8 cellular contexts compared by ENCODE assay signal in genomic region chr1:23343246-23344110, GRCh38. TPM values are rescaled to one million over a fixed set of nuclear protein-coding genes. Genes with fewer than 3 reads are reported as not detected.
DNase-seq lines count a peak whose midpoint lies in the region; TF ChIP-seq lines count a peak whose summit lies in the region.

No MANE protein-coding gene starts in this region.

- H3K9me2 ChIP-seq in neural cell (ENCODE audit: insufficient read depth, low read length), result no peaks in the 10 kb centered on the region

- no peak overlapping the region for H2AFZ ChIP-seq in fibroblast of lung (ENCODE audit: low read length)
- H2AFZ ChIP-seq in neural cell (ENCODE audit: low read depth, low read length), result no peak overlapping the region

- peaks cover 51% of the 10 kb centered on the region for H3K36me3 Mint-ChIP-seq in activated T-cell treated with anti-CD3 and anti-CD28 coated beads, Interleukin-2, amount 50 U/mL, for 24 hours (ENCODE audit: low read depth)

- H4K20me1 ChIP-seq in fibroblast of lung (ENCODE audit: control insufficient read depth, extremely low read depth, insufficient read depth, low read length) (peaks cover 3% of the 10 kb centered on the region), neural cell (ENCODE audit: insufficient read depth) (peaks cover 39% of the 10 kb centered on the region)

- H3K9ac ChIP-seq in fibroblast of lung (ENCODE audit: insufficient read depth, low read length), result peak overlapping the region; percentile 93
- peak overlapping the region; percentile 98 for H3K9ac ChIP-seq in neural cell (ENCODE audit: low read length)

- H3F3A ChIP-seq in neural cell (ENCODE audit: insufficient read depth, low read length, poor library complexity, severe bottlenecking), result no peaks in the 10 kb centered on the region

- TF ChIP-seq RAD21 in neural cell (conservative IDR thresholded peaks at IDR 0.05), result no peak

- no peak for TF ChIP-seq CTCF in HFF-Myc (IDR thresholded peaks at IDR 0.05; ENCODE audit: low read depth, low read length, missing control alignments)
- TF ChIP-seq CTCF in fibroblast of lung (conservative IDR thresholded peaks at IDR 0.05 in 1 of 2, IDR thresholded peaks at IDR 0.05 in 1 of 2; ENCODE audit: low read depth in 1 of 2, low read length in 2 of 2), result no peak
- no peak for TF ChIP-seq CTCF in neural cell (IDR thresholded peaks at IDR 0.05; ENCODE audit: poor library complexity, severe bottlenecking)

- H3K4me3 Mint-ChIP-seq in activated T-cell treated with anti-CD3 and anti-CD28 coated beads, Interleukin-2, amount 50 U/mL, for 24 hours, result peak overlapping the region; percentile 83

- H3K4me2 ChIP-seq in fibroblast of lung (ENCODE audit: extremely low read depth, insufficient read depth, low read length), result peak overlapping the region; percentile 98
- H3K4me2 ChIP-seq in neural cell (ENCODE audit: low read length), result peak overlapping the region; percentile 70

- H3K27ac ChIP-seq in fibroblast of lung (ENCODE audit: insufficient read depth, low read length), result peak overlapping the region; percentile 86
- H3K27ac ChIP-seq in neural cell (ENCODE audit: low read length), result peak overlapping the region; percentile 85
- peak overlapping the region; percentile 27 for H3K27ac ChIP-seq in temporal lobe (ENCODE audit: low read depth, low read length)

- H3K27me3 ChIP-seq in fibroblast of lung (ENCODE audit: control insufficient read depth, insufficient read depth, low read length) (no peaks in the 10 kb centered on the region), neural cell (ENCODE audit: insufficient read depth, low read depth, low read length) (no peaks in the 10 kb centered on the region)

- H3K79me2 ChIP-seq in fibroblast of lung (ENCODE audit: control insufficient read depth, insufficient read depth, low read length), result peaks cover 52% of the 10 kb centered on the region
- H3K79me2 ChIP-seq in neural cell (replicated peaks; ENCODE audit: insufficient read depth, low read length), result peaks cover 54% of the 10 kb centered on the region

- peak; percentile 81 for DNase-seq in DMS53 (lab: John Stamatoyannopoulos, UW)
- no peak for DNase-seq in DMS53 treated with DMSO at 0.1 percent for 48 hours (lab: John Stamatoyannopoulos, UW; ENCODE audit: unreplicated experiment)
- DNase-seq in HFF-Myc (ENCODE audit: extremely low read depth, low read depth), result no peak
- DNase-seq in NCI-H446 (lab: John Stamatoyannopoulos, UW), result peak; percentile 22 to 48
- DNase-seq in activated T-cell treated with anti-CD3 and anti-CD28 coated beads, Interleukin-2, amount 50 U/mL, for 24 hours, result peak; percentile 80
- peak; percentile 47 to 89 for DNase-seq in fibroblast of lung (ENCODE audit: low read depth in 2 of 2)

- no peaks in the 10 kb centered on the region for H3K36me3 ChIP-seq in fibroblast of lung (ENCODE audit: control insufficient read depth, insufficient read depth, low read length)
- no peaks in the 10 kb centered on the region for H3K36me3 ChIP-seq in neural cell (ENCODE audit: insufficient read depth, low read length)

- peaks cover 7% of the 10 kb centered on the region for H3K4me1 ChIP-seq in fibroblast of lung (ENCODE audit: control insufficient read depth, extremely low read depth, insufficient read depth, low read length)

- no peaks in the 10 kb centered on the region for H3K9me3 Mint-ChIP-seq in activated T-cell treated with anti-CD3 and anti-CD28 coated beads, Interleukin-2, amount 50 U/mL, for 24 hours

- no peaks in the 10 kb centered on the region for H3K27me3 Mint-ChIP-seq in activated T-cell treated with anti-CD3 and anti-CD28 coated beads, Interleukin-2, amount 50 U/mL, for 24 hours

- H3K4me3 ChIP-seq in HFF-Myc (replicated peaks; ENCODE audit: low read depth, low read length) (peak overlapping the region; percentile 83), fibroblast of lung (replicated peaks in 1 of 4; ENCODE audit: control extremely low read depth in 1 of 4, insufficient read depth in 1 of 4, low read depth in 3 of 4, low read length in 4 of 4) (peak overlapping the region; percentile 48 to 88 (median 70)), neural cell (ENCODE audit: low read length) (peak overlapping the region; percentile 81)

- peaks cover 50% of the 10 kb centered on the region for H3K4me1 Mint-ChIP-seq in activated T-cell treated with anti-CD3 and anti-CD28 coated beads, Interleukin-2, amount 50 U/mL, for 24 hours (ENCODE audit: low read depth)

- TF ChIP-seq EP300 in neural cell (conservative IDR thresholded peaks at IDR 0.05; ENCODE audit: poor library complexity, severe bottlenecking), result no peak

- H3K9me3 ChIP-seq in fibroblast of lung (ENCODE audit: control insufficient read depth, insufficient read depth, low read depth, low read length) (no peaks in the 10 kb centered on the region), neural cell (ENCODE audit: low read length) (no peaks in the 10 kb centered on the region)

- H3K27ac Mint-ChIP-seq in activated T-cell treated with anti-CD3 and anti-CD28 coated beads, Interleukin-2, amount 50 U/mL, for 24 hours, result peak overlapping the region; percentile 98

TF ChIP-seq in neural cell, 6 proteins besides CTCF, POLR2A, EP300 and RAD21:
- TF ChIP-seq, protein P1, sequence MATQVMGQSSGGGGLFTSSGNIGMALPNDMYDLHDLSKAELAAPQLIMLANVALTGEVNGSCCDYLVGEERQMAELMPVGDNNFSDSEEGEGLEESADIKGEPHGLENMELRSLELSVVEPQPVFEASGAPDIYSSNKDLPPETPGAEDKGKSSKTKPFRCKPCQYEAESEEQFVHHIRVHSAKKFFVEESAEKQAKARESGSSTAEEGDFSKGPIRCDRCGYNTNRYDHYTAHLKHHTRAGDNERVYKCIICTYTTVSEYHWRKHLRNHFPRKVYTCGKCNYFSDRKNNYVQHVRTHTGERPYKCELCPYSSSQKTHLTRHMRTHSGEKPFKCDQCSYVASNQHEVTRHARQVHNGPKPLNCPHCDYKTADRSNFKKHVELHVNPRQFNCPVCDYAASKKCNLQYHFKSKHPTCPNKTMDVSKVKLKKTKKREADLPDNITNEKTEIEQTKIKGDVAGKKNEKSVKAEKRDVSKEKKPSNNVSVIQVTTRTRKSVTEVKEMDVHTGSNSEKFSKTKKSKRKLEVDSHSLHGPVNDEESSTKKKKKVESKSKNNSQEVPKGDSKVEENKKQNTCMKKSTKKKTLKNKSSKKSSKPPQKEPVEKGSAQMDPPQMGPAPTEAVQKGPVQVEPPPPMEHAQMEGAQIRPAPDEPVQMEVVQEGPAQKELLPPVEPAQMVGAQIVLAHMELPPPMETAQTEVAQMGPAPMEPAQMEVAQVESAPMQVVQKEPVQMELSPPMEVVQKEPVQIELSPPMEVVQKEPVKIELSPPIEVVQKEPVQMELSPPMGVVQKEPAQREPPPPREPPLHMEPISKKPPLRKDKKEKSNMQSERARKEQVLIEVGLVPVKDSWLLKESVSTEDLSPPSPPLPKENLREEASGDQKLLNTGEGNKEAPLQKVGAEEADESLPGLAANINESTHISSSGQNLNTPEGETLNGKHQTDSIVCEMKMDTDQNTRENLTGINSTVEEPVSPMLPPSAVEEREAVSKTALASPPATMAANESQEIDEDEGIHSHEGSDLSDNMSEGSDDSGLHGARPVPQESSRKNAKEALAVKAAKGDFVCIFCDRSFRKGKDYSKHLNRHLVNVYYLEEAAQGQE (IDR thresholded peaks at IDR 0.05; ENCODE audit: borderline replicate concordance), result no peak
- TF ChIP-seq SMC3 (conservative IDR thresholded peaks at IDR 0.05; ENCODE audit: poor library complexity) (no peak), EZH2 (IDR thresholded peaks at IDR 0.05; ENCODE audit: borderline replicate concordance, insufficient read depth, low read length, poor library complexity, severe bottlenecking) (no peak), MXI1 (conservative IDR thresholded peaks at IDR 0.05; ENCODE audit: poor library complexity, severe bottlenecking) (no peak), TAF1 (IDR thresholded peaks at IDR 0.05; ENCODE audit: low read depth) (no peak), POLR2AphosphoS5 (IDR thresholded peaks at IDR 0.05) (no peak)

RNA-seq across cellular contexts. Expression of gene HNRNPR, which starts 0.6 kb away (rescaled TPM):
- total RNA-seq in fibroblast of lung (59.1 and 62.1 TPM in 2 replicates), temporal lobe (144 TPM)
- polyA plus RNA-seq in fibroblast of lung (141 and 186 TPM in 2 replicates), neural cell (295 and 345 TPM in 2 replicates)
- 98.3 and 135 TPM in 2 replicates for polyA plus RNA-seq in fibroblast of lung (2012)
- polyA minus RNA-seq in fibroblast of lung (ENCODE audit: low replicate concordance) (33.7 and 76.0 TPM in 2 replicates), neural cell (209 and 248 TPM in 2 replicates)

RNA-seq across cellular contexts. Expression of gene ZNF436, which starts 26.2 kb away (rescaled TPM):
- total RNA-seq in fibroblast of lung (31.5 and 32.6 TPM in 2 replicates), temporal lobe (73.0 TPM)
- polyA plus RNA-seq in fibroblast of lung (10.7 and 11.9 TPM in 2 replicates), neural cell (27.1 and 30.8 TPM in 2 replicates)
- 8.1 and 8.7 TPM in 2 replicates for polyA plus RNA-seq in fibroblast of lung (2012)
- polyA minus RNA-seq in fibroblast of lung (ENCODE audit: low replicate concordance) (5.2 and 5.3 TPM in 2 replicates), neural cell (90.4 and 91.5 TPM in 2 replicates)

Comparison
In these comparisons a context has a peak if more than half of its experiments do, and no peak if none do; other contexts are left out.
1. DNase-seq: peak in DMS53 (single experiment), NCI-H446 (2 of 2), activated T-cell treated with anti-CD3 and anti-CD28 coated beads, Interleukin-2, amount 50 U/mL, for 24 hours (single experiment) and fibroblast of lung (2 of 2); none in DMS53 treated with DMSO at 0.1 percent for 48 hours (single experiment) and HFF-Myc (single experiment).
2. H3K27ac ChIP-seq: peak in every context shown above with its lines; median percentile 86 in fibroblast of lung; 85 in neural cell; 27 in temporal lobe.
3. Peak in every context shown above with its lines, with median percentiles within 50 percentile points of each other: H3K4me3 ChIP-seq.